Comparison of ENCODE assay signal across 15 cellular contexts in the genomic region with DNA sequence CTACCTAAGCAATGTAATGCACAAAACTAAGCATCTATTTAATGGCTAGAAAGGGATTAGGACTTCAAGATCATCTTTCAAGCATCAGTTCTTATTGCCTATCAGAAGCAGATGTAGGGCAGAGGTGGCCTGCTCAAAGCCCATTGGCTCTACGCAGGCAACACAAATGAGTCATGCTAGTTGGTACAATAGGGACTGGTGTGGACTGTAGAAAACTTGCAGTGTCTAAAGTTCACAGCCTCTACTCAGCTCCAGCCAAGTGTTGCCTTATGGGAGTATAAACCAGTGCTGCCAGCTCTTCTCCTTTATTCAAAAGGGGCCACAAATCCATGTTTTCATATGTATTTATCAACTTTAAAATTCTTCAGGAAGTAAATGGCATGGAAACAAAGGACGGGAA. TPM values are rescaled to one million over a fixed set of nuclear protein-coding genes. Genes with fewer than 3 reads are reported as not detected.
DNase-seq lines count a peak whose midpoint lies in the region; ATAC-seq and TF ChIP-seq lines count a peak whose summit lies in the region.
"Had no signal": no experiment of that assay in that cellular context is flagged by ENCODE, and none has a peak within 500 bp of the region (broad histone marks: within the 10 kb centered on the region; RNA-seq: fewer than 3 reads in every experiment).

No MANE protein-coding gene starts in this region.

- H3K4me2 ChIP-seq in GM23338, result no peak overlapping the region
- H3K4me2 ChIP-seq in PC-3 (ENCODE audit: low read length), result no peak overlapping the region

- H3F3A ChIP-seq in GM23338 (replicated peaks; ENCODE audit: low read depth) (no peaks in the 10 kb centered on the region), PC-3 (ENCODE audit: low read length, unreplicated experiment) (no peaks in the 10 kb centered on the region)

- H3K27me3 ChIP-seq in GM23338 (ENCODE audit: insufficient read depth), result no peaks in the 10 kb centered on the region
- H3K27me3 ChIP-seq in PC-3 (ENCODE audit: low read length), result no peaks in the 10 kb centered on the region
- no peaks in the 10 kb centered on the region for H3K27me3 ChIP-seq in spleen (replicated peaks in 1 of 7)

- H3K9ac ChIP-seq in PC-3 (ENCODE audit: low read length), result no peak overlapping the region

- H3K27me3 Mint-ChIP-seq in GM23338 (ENCODE audit: insufficient read depth, low read depth, poor library complexity), result no peaks in the 10 kb centered on the region
- H3K27me3 Mint-ChIP-seq: IgD-negative memory B cell had no signal

- H3K79me2 ChIP-seq in GM23338 (replicated peaks; ENCODE audit: insufficient read depth) (no peaks in the 10 kb centered on the region), PC-3 (ENCODE audit: low read length) (no peaks in the 10 kb centered on the region)

- no peak for DNase-seq in GM23338 (ENCODE audit: low spot score)
- DNase-seq in PC-3, result peak; percentile 56
- DNase-seq in fibroblast of mammary gland (ENCODE audit: low read depth), result peak; percentile 17
- no peak for DNase-seq in mucosa of descending colon
- no peak for DNase-seq in iPS-NIHi7 (ENCODE audit: extremely low spot score)
- DNase-seq in spleen, result no peak
- DNase-seq in COLO668 (lab: John Stamatoyannopoulos, UW; ENCODE audit: unreplicated experiment), result no peak
- DNase-seq: C1 segment of cervical spinal cord; Caco-2; CD4-positive, CD25-positive, alpha-beta regulatory T cell; CD8-positive, alpha-beta memory T cell had no signal

- no peak overlapping the region for H3K4me3 Mint-ChIP-seq in GM23338
- H3K4me3 Mint-ChIP-seq: B cell; CD4-positive, CD25-positive, alpha-beta regulatory T cell; CD8-positive, alpha-beta memory T cell; IgD-negative memory B cell had no signal

- no peaks in the 10 kb centered on the region; the same call in 2 of the 3 replicates for H3K36me3 Mint-ChIP-seq in GM23338 (ENCODE audit: low read depth)
- H3K36me3 Mint-ChIP-seq: CD4-positive, CD25-positive, alpha-beta regulatory T cell; CD8-positive, alpha-beta memory T cell; IgD-negative memory B cell had no signal

- H3K4me1 Mint-ChIP-seq in GM23338, result peaks cover 7% of the 10 kb centered on the region; the same call in 2 of the 3 replicates
- H3K4me1 Mint-ChIP-seq: CD4-positive, CD25-positive, alpha-beta regulatory T cell; CD8-positive, alpha-beta memory T cell had no signal

- peaks cover 5% of the 10 kb centered on the region; the same call in 1 of the 3 replicates for H3K9me3 Mint-ChIP-seq in GM23338

- ATAC-seq in GM23338 (no peak), PC-3 (no peak), mucosa of descending colon (peak; percentile 40)

- intact Hi-C loops in PC-3 (cut with micrococcal nuclease), result loop anchor here (5.0 to 10.0 kb wide), 4 partner anchors 52 to 625 kb away; partner anchors contain the start of gene SGMS1
- intact Hi-C loops in mucosa of descending colon (cut with DNase I, micrococcal nuclease), result loop anchor here in 1 of 2 donors (10.0 kb wide), 1 partner anchor 625 kb away; no protein-coding TSS in a partner anchor
- intact Hi-C loops in spleen (cut with DNase I; ENCODE audit: low total_unique reads), result no loop called here

- H3K36me3 ChIP-seq in GM23338 (ENCODE audit: insufficient read depth) (no peaks in the 10 kb centered on the region), PC-3 (ENCODE audit: low read depth, low read length) (no peaks in the 10 kb centered on the region), mucosa of descending colon (ENCODE audit: low read depth) (no peaks in the 10 kb centered on the region), spleen (no peaks in the 10 kb centered on the region)
- H3K36me3 ChIP-seq: HAP-1 had no signal

- H3K9me3 ChIP-seq in PC-3 (ENCODE audit: low read length) (no peaks in the 10 kb centered on the region), mucosa of descending colon (no peaks in the 10 kb centered on the region), spleen (no peaks in the 10 kb centered on the region)
- H3K9me3 ChIP-seq: Caco-2, HAP-1 had no signal

- H3K4me3 ChIP-seq in GM23338 (no peak overlapping the region), PC-3 (ENCODE audit: low read length) (no peak overlapping the region), fibroblast of mammary gland (ENCODE audit: control insufficient read depth, low read depth, low read length) (no peak overlapping the region), mucosa of descending colon (no peak overlapping the region), spleen (no peak overlapping the region)
- H3K4me3 ChIP-seq: HAP-1 had no signal

- 87 to 94% (median 92%) methylated on average over 2 of the region's 2 CpGs for WGBS in spleen, 5 donors

- no peak overlapping the region for H3K27ac ChIP-seq in GM23338 (ENCODE audit: low read depth)
- H3K27ac ChIP-seq in PC-3 (ENCODE audit: low read length), result no peak overlapping the region
- H3K27ac ChIP-seq in spleen, result no peak overlapping the region
- H3K27ac ChIP-seq: HL-60 had no signal

- peaks cover 4% of the 10 kb centered on the region; the same call in 1 of the 2 replicates for H3K4me1 ChIP-seq in GM23338 (ENCODE audit: insufficient read depth)
- H3K4me1 ChIP-seq in PC-3 (ENCODE audit: insufficient read depth, low read length), result peaks cover 9% of the 10 kb centered on the region
- H3K4me1 ChIP-seq in mucosa of descending colon (ENCODE audit: low read depth), result no peaks in the 10 kb centered on the region
- H3K4me1 ChIP-seq in spleen, result peaks cover 0 to 4% (median 0%) of the 10 kb centered on the region in 6 donors
- H3K4me1 ChIP-seq: Caco-2, HAP-1 had no signal

- TF ChIP-seq CTCF in GM23338 (conservative IDR thresholded peaks at IDR 0.05; ENCODE audit: low read depth in 2 of 2), result no peak
- TF ChIP-seq CTCF in PC-3 (conservative IDR thresholded peaks at IDR 0.05; ENCODE audit: low read depth, low read length), result no peak
- no peak for TF ChIP-seq CTCF in fibroblast of mammary gland (conservative IDR thresholded peaks at IDR 0.05; ENCODE audit: control insufficient read depth, insufficient read depth, low read depth, low read length)
- TF ChIP-seq CTCF in mucosa of descending colon (IDR thresholded peaks at IDR 0.05), result no peak
- TF ChIP-seq CTCF in spleen (IDR thresholded peaks at IDR 0.05 in 8 of 11, conservative IDR thresholded peaks at IDR 0.05 in 3 of 11), result no peak

- POLR2A ChIA-PET in PC-3 (lab: Charles Lee; ENCODE audit: unreplicated experiment), result no interaction called here

- TF ChIP-seq POLR2A in spleen (IDR thresholded peaks at IDR 0.05), result no peak

- no peak overlapping the region for H3K27ac Mint-ChIP-seq in GM23338
- H3K27ac Mint-ChIP-seq: B cell; CD4-positive, CD25-positive, alpha-beta regulatory T cell; CD8-positive, alpha-beta memory T cell; IgD-negative memory B cell had no signal

- CTCF ChIA-PET in PC-3 (lab: Charles Lee), result no interaction called here

- no TSS peak for BruUV-seq in PC-3 (replicated peaks; lab: Mats Ljungman, UMichigan)

- H2AFZ ChIP-seq in GM23338, result peak overlapping the region; percentile 8; the same call in 1 of the 2 replicates
- H2AFZ ChIP-seq in PC-3 (ENCODE audit: low read length), result no peak overlapping the region

- H3K9me2 ChIP-seq in GM23338 (ENCODE audit: insufficient read depth), result no peaks in the 10 kb centered on the region
- H3K9me2 ChIP-seq in PC-3 (replicated peaks; ENCODE audit: low read length), result no peaks in the 10 kb centered on the region

- H4K20me1 ChIP-seq in GM23338 (replicated peaks; ENCODE audit: insufficient read depth) (no peaks in the 10 kb centered on the region), PC-3 (ENCODE audit: low read length) (no peaks in the 10 kb centered on the region)

TF ChIP-seq in GM23338, 12 proteins besides CTCF, POLR2A, EP300 and RAD21 (continues in another document):
- TF ChIP-seq JUNB (IDR thresholded peaks at IDR 0.05; ENCODE audit: unreplicated experiment) (no peak), REST (IDR thresholded peaks at IDR 0.05; ENCODE audit: unreplicated experiment) (no peak), ZNF331 (CRISPR knock-in tag; IDR thresholded peaks at IDR 0.05; ENCODE audit: low read depth) (no peak), EZH2 (IDR thresholded peaks at IDR 0.05; ENCODE audit: low read depth, unreplicated experiment) (no peak), STAT1 (IDR thresholded peaks at IDR 0.05; ENCODE audit: unreplicated experiment) (no peak), CREB1 (CRISPR knock-in tag; IDR thresholded peaks at IDR 0.05; ENCODE audit: low read depth) (no peak)

RNA-seq across cellular contexts. Expression of gene ASAH2, which starts 31.7 kb away (rescaled TPM):
- 0.04 and 0.17 TPM in 2 replicates for total RNA-seq in GM23338 (2014; rRNA removed; shearing (Covaris generic))
- 0.92 and 1.8 TPM in 2 replicates for polyA plus RNA-seq in GM23338 (2016; fragmentation: Nextera tagmentation; extraction: Ambion mirVana)
- total RNA-seq in PC-3 (2014; rRNA removed), result 0.75 and 14.0 TPM in 2 replicates
- 1 to 10 TPM; 2.1 to 4.4 (median 2.6) TPM for total RNA-seq in mucosa of descending colon
- 1 to 10 TPM in 5 of 7 donors, under 1 TPM in 2; 0.26 to 2.7 (median 1.4) TPM for total RNA-seq in spleen
- polyA plus RNA-seq in spleen, result under 1 TPM; 0.04 to 0.06 (median 0.05) TPM

Comparison
In these comparisons a context has a peak if more than half of its experiments do, and no peak if none do; other contexts are left out.
1. DNase-seq: peak in PC-3 (single experiment) and fibroblast of mammary gland (single experiment); none in GM23338 (single experiment), mucosa of descending colon (0 of 3), iPS-NIHi7 (single experiment), spleen (single experiment) and COLO668 (single experiment).